11 cellular contexts compared by ENCODE assay signal in genomic region chr1:50424940-50425375, GRCh38. TPM values are rescaled to one million over a fixed set of nuclear protein-coding genes. Genes with fewer than 3 reads are reported as not detected.
DNase-seq lines count a peak whose midpoint lies in the region; ATAC-seq and TF ChIP-seq lines count a peak whose summit lies in the region.
"Had no signal": no experiment of that assay in that cellular context is flagged by ENCODE, and none has a peak within 500 bp of the region (broad histone marks: within the 10 kb centered on the region; RNA-seq: fewer than 3 reads in every experiment).

No MANE protein-coding gene starts in this region.

- no peaks in the 10 kb centered on the region for H3K36me3 ChIP-seq in CD4-positive, alpha-beta memory T cell (ENCODE audit: insufficient read depth, low read length)
- H3K36me3 ChIP-seq in effector memory CD4-positive, alpha-beta T cell (ENCODE audit: control insufficient read depth, insufficient read depth, low read length): no peaks in the 10 kb centered on the region
- H3K36me3 ChIP-seq in neuronal stem cell (replicated peaks in 1 of 2; ENCODE audit: control insufficient read depth in 2 of 2, insufficient read depth in 2 of 2, low read length in 2 of 2): no peaks in the 10 kb centered on the region
- H3K36me3 ChIP-seq in left lung: no peaks in the 10 kb centered on the region
- H3K36me3 ChIP-seq: sigmoid colon had no signal

- intact Hi-C loops in CD4-positive, alpha-beta memory T cell (cut with micrococcal nuclease): no loop called here
- intact Hi-C loops in left lung (cut with DNase I): no loop called here

- no peak overlapping the region for H3K4me2 ChIP-seq in neuronal stem cell (ENCODE audit: insufficient read depth, low read length, poor library complexity, severe bottlenecking)

- no peak overlapping the region for H2BK120ac ChIP-seq in neuronal stem cell (ENCODE audit: low read depth, low read length)

- H3K27ac Mint-ChIP-seq in CD4-positive, alpha-beta memory T cell: peak overlapping the region in 1 of 7 donors; percentile 46

- H2BK12ac ChIP-seq in neuronal stem cell (ENCODE audit: low read length): no peak overlapping the region

- H3K4me1 ChIP-seq in CD4-positive, alpha-beta memory T cell (ENCODE audit: insufficient read depth, low read length): peaks cover 29% of the 10 kb centered on the region
- H3K4me1 ChIP-seq in effector memory CD4-positive, alpha-beta T cell (ENCODE audit: control insufficient read depth, insufficient read depth, low read length, poor library complexity, severe bottlenecking): peaks cover 34% of the 10 kb centered on the region
- H3K4me1 ChIP-seq in neuronal stem cell (ENCODE audit: control insufficient read depth in 2 of 2, insufficient read depth in 1 of 2, low read depth in 1 of 2, low read length in 2 of 2): peaks cover 3 to 5% of the 10 kb centered on the region in 2 donors
- H3K4me1 ChIP-seq in left lung: peaks cover 11 to 62% of the 10 kb centered on the region in 2 donors

- peaks cover 55% of the 10 kb centered on the region for H3K27me3 ChIP-seq in CD4-positive, alpha-beta memory T cell (ENCODE audit: insufficient read depth, low read length)
- H3K27me3 ChIP-seq in effector memory CD4-positive, alpha-beta T cell (replicated peaks; ENCODE audit: control insufficient read depth, insufficient read depth, low read length, poor library complexity, severe bottlenecking): peaks cover 66% of the 10 kb centered on the region
- H3K27me3 ChIP-seq in neuronal stem cell (ENCODE audit: control insufficient read depth in 3 of 3, insufficient read depth in 3 of 3, low read depth in 1 of 3, low read length in 3 of 3) (peaks cover 68 to 100% (median 90%) of the 10 kb centered on the region in 3 experiments), left lung (peaks cover 100% of the 10 kb centered on the region in 2 donors)

- CTCF ChIA-PET in CD4-positive, alpha-beta memory T cell (lab: Charles Lee; ENCODE audit: partially characterized antibody): no interaction called here

- H3K79me1 ChIP-seq in neuronal stem cell (ENCODE audit: low read depth, low read length): no peaks in the 10 kb centered on the region

- H3K27ac ChIP-seq in CD4-positive, alpha-beta memory T cell (ENCODE audit: low read depth, low read length): no peak overlapping the region
- H3K27ac ChIP-seq in effector memory CD4-positive, alpha-beta T cell (ENCODE audit: insufficient read depth, low read length, poor library complexity, severe bottlenecking): no peak overlapping the region
- H3K27ac ChIP-seq in neuronal stem cell (replicated peaks; ENCODE audit: low read length) (no peak overlapping the region), left lung (no peak overlapping the region)
- H3K27ac ChIP-seq: sigmoid colon had no signal

- no peak overlapping the region for H3K9ac ChIP-seq in neuronal stem cell (ENCODE audit: low read depth, low read length, poor library complexity)

- H3K18ac ChIP-seq in neuronal stem cell (ENCODE audit: low read length): peak overlapping the region; percentile 41

- POLR2A ChIA-PET in CD4-positive, alpha-beta memory T cell (lab: Charles Lee; ENCODE audit: partially characterized antibody): no interaction called here

- peaks cover 69 to 70% of the 10 kb centered on the region in 2 donors for H3K27me3 Mint-ChIP-seq in CD4-positive, alpha-beta memory T cell

- TF ChIP-seq CTCF in left lung (IDR thresholded peaks at IDR 0.05): no peak

- no CpG with 5 or more reads among the region's 35 CpGs for WGBS in neuronal stem cell (ENCODE audit: extremely low coverage in 2 of 2, insufficient read length in 2 of 2, insufficient replicate concordance in 1 of 2), 2 donors

- H2AK5ac ChIP-seq in neuronal stem cell (ENCODE audit: low read depth, low read length): no peak overlapping the region

- peak overlapping the region; percentile 40 for H2AFZ ChIP-seq in neuronal stem cell (ENCODE audit: low read length)

- peak overlapping the region; percentile 84 to 98 (median 91) for H3K4me3 Mint-ChIP-seq in CD4-positive, alpha-beta memory T cell

- H3K14ac ChIP-seq in neuronal stem cell (ENCODE audit: low read length): no peak overlapping the region

- H3K4ac ChIP-seq in neuronal stem cell (ENCODE audit: low read length): no peak overlapping the region

- DNase-seq in CD4-positive, alpha-beta memory T cell: no peak
- DNase-seq in RKO (ENCODE audit: low spot score) (peak; percentile 40), neuronal stem cell (ENCODE audit: low spot score) (no peak), NCI-H345 treated with DMSO at 0.1 percent for 48 hours (lab: John Stamatoyannopoulos, UW; ENCODE audit: unreplicated experiment) (no peak), left lung (no peak)
- no peak for DNase-seq in effector memory CD4-positive, alpha-beta T cell
- DNase-seq in stimulated activated naive CD4-positive, alpha-beta T cell (lab: John Stamatoyannopoulos, UW): no peak
- DNase-seq: amygdala, EL, sigmoid colon had no signal

- H3K4me3 ChIP-seq in CD4-positive, alpha-beta memory T cell (ENCODE audit: low read length in 2 of 2): no peak overlapping the region
- H3K4me3 ChIP-seq in effector memory CD4-positive, alpha-beta T cell (ENCODE audit: insufficient read depth, low read depth, low read length, poor library complexity, severe bottlenecking): peak overlapping the region; percentile 53
- H3K4me3 ChIP-seq in neuronal stem cell (ENCODE audit: low read length in 2 of 2) (no peak overlapping the region), left lung (peak overlapping the region in 1 of 2 donors; percentile 26)

- H4K91ac ChIP-seq in neuronal stem cell (ENCODE audit: low read depth, low read length, poor library complexity): no peak overlapping the region

- H3K4me1 Mint-ChIP-seq in CD4-positive, alpha-beta memory T cell: peaks cover 30 to 69% (median 51%) of the 10 kb centered on the region in 4 donors

- no peak overlapping the region for H4K8ac ChIP-seq in neuronal stem cell (ENCODE audit: low read depth, low read length)

- H3K23ac ChIP-seq in neuronal stem cell (ENCODE audit: low read depth, low read length, poor library complexity): no peak overlapping the region

- H3K36me3 Mint-ChIP-seq in CD4-positive, alpha-beta memory T cell: peaks cover 0 to 3% of the 10 kb centered on the region in 2 donors

- ATAC-seq in left lung: no peak
- ATAC-seq in GM21528 (IDR thresholded peaks at IDR 0.05; ENCODE audit: low FRiP score, unreplicated experiment): no peak

- no peaks in the 10 kb centered on the region for H3K9me3 ChIP-seq in CD4-positive, alpha-beta memory T cell (ENCODE audit: control insufficient read depth in 1 of 2, low read length in 2 of 2)
- H3K9me3 ChIP-seq in effector memory CD4-positive, alpha-beta T cell (ENCODE audit: control insufficient read depth, low read length): no peaks in the 10 kb centered on the region
- peaks cover 0 to 6% of the 10 kb centered on the region in 2 donors for H3K9me3 ChIP-seq in neuronal stem cell (replicated peaks in 1 of 2; ENCODE audit: control insufficient read depth in 2 of 2, insufficient read depth in 1 of 2, low read depth in 1 of 2, low read length in 2 of 2)
- no peaks in the 10 kb centered on the region for H3K9me3 ChIP-seq in left lung
- H3K9me3 ChIP-seq: sigmoid colon had no signal

- H3K9me3 Mint-ChIP-seq in CD4-positive, alpha-beta memory T cell: peaks cover 0 to 4% (median under 1%) of the 10 kb centered on the region in 8 donors

- H2BK15ac ChIP-seq in neuronal stem cell (ENCODE audit: low read length): no peak overlapping the region

- H2BK5ac ChIP-seq in neuronal stem cell (ENCODE audit: low read length): no peak overlapping the region

RNA-seq across cellular contexts. Expression of gene DMRTA2, which starts 1.7 kb away (rescaled TPM):
- not detected for total RNA-seq in CD4-positive, alpha-beta memory T cell
- polyA plus RNA-seq in CD4-positive, alpha-beta memory T cell: not detected
- polyA plus RNA-seq in neuronal stem cell (2013, experiment 1 of 2): 0.17 TPM
- 0.19 TPM for polyA plus RNA-seq in neuronal stem cell (2013, experiment 2 of 2)
- total RNA-seq in left lung: not detected
